In the genomic region with DNA sequence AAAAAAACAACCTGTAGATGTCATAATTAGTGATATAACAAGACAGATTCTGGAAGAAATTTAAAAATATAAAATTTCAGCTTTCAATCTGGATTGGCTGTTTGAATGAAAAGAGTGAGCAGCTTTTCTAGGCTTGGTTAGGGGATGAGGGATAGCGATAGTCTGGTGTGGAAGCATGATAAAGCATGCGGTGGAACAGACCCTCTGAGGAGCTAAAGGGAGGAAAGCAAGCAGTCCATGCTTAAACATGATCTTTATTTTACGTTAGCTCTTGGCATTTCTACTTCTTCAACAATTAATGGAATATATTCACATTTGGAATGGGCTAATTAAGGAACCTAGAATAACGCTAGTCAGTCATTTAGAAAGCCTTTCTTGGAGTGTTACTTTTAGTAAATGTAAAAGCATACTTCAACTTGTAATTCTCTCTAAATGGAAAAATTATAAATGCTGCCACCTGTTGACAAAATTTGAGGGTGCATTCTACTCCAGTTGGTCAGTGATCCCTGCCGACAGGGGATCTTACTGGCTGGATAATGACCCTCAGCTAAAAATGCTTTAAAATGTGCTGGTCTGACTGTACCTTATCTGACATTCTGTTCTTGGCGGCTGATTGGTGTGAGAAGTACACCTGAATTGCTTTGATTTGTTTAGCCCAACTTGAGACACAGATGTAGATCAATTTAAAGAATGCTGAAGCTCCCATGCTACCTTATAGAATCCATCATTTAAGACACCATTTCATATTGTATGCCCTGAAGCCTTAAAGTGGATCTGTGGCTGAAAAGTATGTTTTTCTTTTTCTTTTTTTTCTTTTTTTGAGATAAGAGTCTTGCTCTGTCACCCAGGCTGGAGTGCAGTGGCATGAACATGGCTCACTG, we compare ENCODE assay signal across 8 cellular contexts.
DNase-seq lines count a peak whose midpoint lies in the region; ATAC-seq and TF ChIP-seq lines count a peak whose summit lies in the region.

No MANE protein-coding gene starts in this region.

- H3K9me3 Mint-ChIP-seq in T-helper 2 cell treated with Interferon-gamma antibody and Interleukin-4, amounts not matched to agents 5 μg/mL and 100 μg/mL, for 36 hours, result no peaks in the 10 kb centered on the region

- H3K27ac ChIP-seq in GM23248 (no peak overlapping the region), ascending aorta (no peak overlapping the region), hepatocyte (no peak overlapping the region)

- no peaks in the 10 kb centered on the region for H3K27me3 Mint-ChIP-seq in T-helper 2 cell treated with Interferon-gamma antibody and Interleukin-4, amounts not matched to agents 5 μg/mL and 100 μg/mL, for 36 hours (ENCODE audit: low read depth)

- H3K27ac Mint-ChIP-seq in T-helper 2 cell treated with Interferon-gamma antibody and Interleukin-4, amounts not matched to agents 5 μg/mL and 100 μg/mL, for 36 hours, result no peak overlapping the region

- peak; percentile 64 to 74 (median 71) for TF ChIP-seq CTCF in ascending aorta (IDR thresholded peaks at IDR 0.05)
- peak; percentile 68 for TF ChIP-seq CTCF in hepatocyte (IDR thresholded peaks at IDR 0.05; ENCODE audit: poor library complexity)

- H3K4me1 Mint-ChIP-seq in T-helper 2 cell treated with Interferon-gamma antibody and Interleukin-4, amounts not matched to agents 5 μg/mL and 100 μg/mL, for 36 hours (ENCODE audit: low read depth), result peaks cover 41% of the 10 kb centered on the region

- H3K9me2 ChIP-seq in GM23248 (ENCODE audit: insufficient read depth) (no peaks in the 10 kb centered on the region), hepatocyte (replicated peaks; ENCODE audit: insufficient read depth) (no peaks in the 10 kb centered on the region)

- in situ Hi-C loops in GM23248 (cut with MboI), result loop anchor here (25.0 kb wide), 1 partner anchor 147 kb away; no protein-coding TSS in a partner anchor

- H3K4me2 ChIP-seq in GM23248 (ENCODE audit: unreplicated experiment), result no peak overlapping the region
- no peak overlapping the region for H3K4me2 ChIP-seq in hepatocyte

- H3K36me3 ChIP-seq in GM23248 (ENCODE audit: low read depth) (no peaks in the 10 kb centered on the region), ascending aorta (no peaks in the 10 kb centered on the region), hepatocyte (replicated peaks; ENCODE audit: insufficient read depth, low read depth) (no peaks in the 10 kb centered on the region)

- H3K9ac ChIP-seq in GM23248, result no peak overlapping the region

- H3K27me3 ChIP-seq in GM23248 (replicated peaks; ENCODE audit: insufficient read depth) (no peaks in the 10 kb centered on the region), ascending aorta (no peaks in the 10 kb centered on the region), hepatocyte (no peaks in the 10 kb centered on the region)

- no peak for ATAC-seq in GM19463 (IDR thresholded peaks at IDR 0.05; ENCODE audit: unreplicated experiment)

- H4K20me1 ChIP-seq in GM23248 (ENCODE audit: insufficient read depth) (peaks cover 13% of the 10 kb centered on the region; the same call in 1 of the 2 replicates), hepatocyte (ENCODE audit: insufficient read depth, poor library complexity, severe bottlenecking) (peaks cover 3% of the 10 kb centered on the region)

- no peaks in the 10 kb centered on the region for H3K9me3 ChIP-seq in GM23248 (ENCODE audit: low read depth)
- H3K9me3 ChIP-seq in ascending aorta, result no peaks in the 10 kb centered on the region
- no peaks in the 10 kb centered on the region for H3K9me3 ChIP-seq in hepatocyte (ENCODE audit: low read depth)

- H2AFZ ChIP-seq in GM23248 (no peak overlapping the region), hepatocyte (no peak overlapping the region)

- H3K79me2 ChIP-seq in GM23248 (ENCODE audit: insufficient read depth) (peaks cover 52% of the 10 kb centered on the region), hepatocyte (peaks cover 6% of the 10 kb centered on the region)

- intact Hi-C loops in ascending aorta (cut with DNase I), result loop anchor here (1.0 to 10.0 kb wide), 3 partner anchors 60 to 344 kb away; partner anchors contain the start of gene AK4

- DNase-seq in DMS53 (lab: John Stamatoyannopoulos, UW), result peak; percentile 73
- DNase-seq in GM23248, result peak; percentile 58
- DNase-seq in NCI-H1694 (lab: John Stamatoyannopoulos, UW), result peak; percentile 31
- no peak for DNase-seq in ascending aorta (ENCODE audit: low spot score in 2 of 2)
- DNase-seq in hepatocyte (ENCODE audit: low spot score), result peak; percentile 55
- peak; percentile 85 for DNase-seq in superior temporal gyrus (ENCODE audit: extremely low spot score)
- DNase-seq in T-helper 2 cell treated with Interferon-gamma antibody and Interleukin-4, amounts not matched to agents 5 μg/mL and 100 μg/mL, for 36 hours (ENCODE audit: low spot score), result no peak

- 31 to 35% methylated on average over 6 of the region's 6 CpGs for WGBS in GM23248 (ENCODE audit: low coverage in 1 of 2, low lambda C conversion rate in 2 of 2, missing lambda C conversion rate in 2 of 2), 2 experiments
- 49% methylated on average over 6 of the region's 6 CpGs for WGBS in hepatocyte (ENCODE audit: low lambda C conversion rate, missing lambda C conversion rate)

- no peak overlapping the region for H3K4me3 Mint-ChIP-seq in T-helper 2 cell treated with Interferon-gamma antibody and Interleukin-4, amounts not matched to agents 5 μg/mL and 100 μg/mL, for 36 hours

- H3K4me1 ChIP-seq in GM23248 (ENCODE audit: insufficient read depth) (no peaks in the 10 kb centered on the region), ascending aorta (peaks cover 0 to 3% of the 10 kb centered on the region in 2 donors), hepatocyte (ENCODE audit: insufficient read depth) (peaks cover 5% of the 10 kb centered on the region)

- no peaks in the 10 kb centered on the region for H3F3A ChIP-seq in GM23248 (ENCODE audit: insufficient read depth)

- peaks cover 9% of the 10 kb centered on the region for H3K36me3 Mint-ChIP-seq in T-helper 2 cell treated with Interferon-gamma antibody and Interleukin-4, amounts not matched to agents 5 μg/mL and 100 μg/mL, for 36 hours (ENCODE audit: low read depth)

- H3K4me3 ChIP-seq in GM23248 (no peak overlapping the region), ascending aorta (no peak overlapping the region), hepatocyte (no peak overlapping the region)

Comparison
In these comparisons a context has a peak if more than half of its experiments do, and no peak if none do; other contexts are left out.
1. DNase-seq: peak in DMS53 (single experiment), GM23248 (single experiment), NCI-H1694 (single experiment), hepatocyte (single experiment) and superior temporal gyrus (single experiment); none in ascending aorta (0 of 2) and T-helper 2 cell treated with Interferon-gamma antibody and Interleukin-4, amounts not matched to agents 5 μg/mL and 100 μg/mL, for 36 hours (single experiment).